1 cellular context compared by ENCODE assay signal in the genomic region with DNA sequence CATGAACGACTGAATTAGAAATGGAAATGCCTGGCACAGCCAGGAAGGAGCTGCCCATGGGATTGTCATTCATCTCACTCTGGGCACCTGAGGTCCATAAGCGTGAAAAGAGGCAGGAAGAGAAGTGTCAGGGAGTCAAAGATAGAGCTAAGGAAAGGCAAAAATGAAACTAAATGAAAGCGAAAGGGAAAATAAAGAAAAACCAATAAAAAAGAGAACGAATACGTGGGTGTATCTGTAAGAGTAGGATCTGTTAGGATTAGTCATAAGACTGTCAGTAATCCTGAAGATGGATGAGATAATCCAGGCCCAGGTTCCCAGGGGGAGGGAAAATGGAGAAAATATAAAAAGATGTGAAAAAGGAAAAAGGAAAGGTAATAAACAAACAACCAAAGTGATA.
TF ChIP-seq lines count a peak whose summit lies in the region.

No MANE protein-coding gene starts in this region.

TF ChIP-seq in K562, 482 proteins besides CTCF, POLR2A, EP300 and RAD21 (continued from another document):
- TF ChIP-seq MNT (conservative IDR thresholded peaks at IDR 0.05) (no peak), STAT5B (CRISPR knock-in tag; IDR thresholded peaks at IDR 0.05) (no peak), MITF (IDR thresholded peaks at IDR 0.05) (no peak), ARID4B (CRISPR knock-in tag; IDR thresholded peaks at IDR 0.05) (no peak), HDAC2 (IDR thresholded peaks at IDR 0.05) (no peak), ZNF324 (CRISPR knock-in tag; IDR thresholded peaks at IDR 0.05) (no peak), ZNF408 (CRISPR knock-in tag; IDR thresholded peaks at IDR 0.05; ENCODE audit: low read depth) (no peak), ZNF507 (tag; conservative IDR thresholded peaks at IDR 0.05) (no peak)
